Comparison of ENCODE assay signal across 24 cellular contexts in genomic region chr10:48970654-48971053, GRCh38. TPM values are rescaled to one million over a fixed set of nuclear protein-coding genes. Genes with fewer than 3 reads are reported as not detected.
DNase-seq lines count a peak whose midpoint lies in the region; ATAC-seq and TF ChIP-seq lines count a peak whose summit lies in the region.
"Had no signal": no experiment of that assay in that cellular context is flagged by ENCODE, and none has a peak within 500 bp of the region (broad histone marks: within the 10 kb centered on the region; RNA-seq: fewer than 3 reads in every experiment).

No MANE protein-coding gene starts in this region.

- H3K27ac Mint-ChIP-seq in activated CD8-positive, alpha-beta T cell treated with anti-CD3 and anti-CD28 coated beads, Interleukin-2, amount 10 ng/mL, durations not matched to agents 7 days and 5 days: no peak overlapping the region
- H3K27ac Mint-ChIP-seq in activated CD8-positive, alpha-beta T cell treated with anti-CD3 and anti-CD28 coated beads for 36 hours: no peak overlapping the region
- H3K27ac Mint-ChIP-seq: CD14-positive monocyte; CD4-positive, alpha-beta memory T cell; CD4-positive, CD25-positive, alpha-beta regulatory T cell; CD8-positive, alpha-beta memory T cell had no signal

- no peaks in the 10 kb centered on the region for H3K9me3 Mint-ChIP-seq in activated CD8-positive, alpha-beta T cell treated with anti-CD3 and anti-CD28 coated beads, Interleukin-2, amount 10 ng/mL, durations not matched to agents 7 days and 5 days (ENCODE audit: insufficient read depth)
- H3K9me3 Mint-ChIP-seq in activated CD8-positive, alpha-beta T cell treated with anti-CD3 and anti-CD28 coated beads for 36 hours: no peaks in the 10 kb centered on the region
- H3K9me3 Mint-ChIP-seq: CD14-positive monocyte; CD4-positive, alpha-beta memory T cell; CD8-positive, alpha-beta memory T cell had no signal

- no peak overlapping the region for H3K9ac ChIP-seq in DND-41 (ENCODE audit: low read depth, low read length)
- H3K9ac ChIP-seq: BLaER1 had no signal

- H3K4me1 ChIP-seq in DND-41 (ENCODE audit: insufficient read depth, low read length): no peaks in the 10 kb centered on the region
- no peaks in the 10 kb centered on the region for H3K4me1 ChIP-seq in osteoblast (ENCODE audit: insufficient read depth, low read length)
- H3K4me1 ChIP-seq: BE2C, BLaER1 had no signal

- DNase-seq in activated CD8-positive, alpha-beta T cell treated with anti-CD3 and anti-CD28 coated beads, Interleukin-2, amount 10 ng/mL, durations not matched to agents 7 days and 5 days: peak; percentile 22
- no peak for DNase-seq in activated CD8-positive, alpha-beta T cell treated with anti-CD3 and anti-CD28 coated beads for 36 hours
- DNase-seq in DND-41 (peak; percentile 35), osteoblast (ENCODE audit: insufficient read length, low spot score, missing footprints) (peak; percentile 14), MV-4-11 (lab: John Stamatoyannopoulos, UW) (no peak)
- DNase-seq in Jurkat, Clone E6-1 (ENCODE audit: low read depth, low spot score): peak; percentile 72
- no peak for DNase-seq in activated T-cell treated with anti-CD3 and anti-CD28 coated beads, Interleukin-2, amount 50 U/mL, for 48 hours
- DNase-seq: 8988T; ACHN; BE2C; C1 segment of cervical spinal cord; CD4-positive, alpha-beta memory T cell; CD8-positive, alpha-beta memory T cell; COR-L47; DMS 273 treated with DMSO at 0.1 percent for 48 hours; DMS153; DMS53; DMS79; GF-D8 had no signal

- H3K4me3 ChIP-seq in DND-41 (ENCODE audit: low read depth in 1 of 2, low read length in 2 of 2) (no peak overlapping the region), osteoblast (ENCODE audit: insufficient read depth, low read length) (no peak overlapping the region)
- H3K4me3 ChIP-seq in Jurkat, Clone E6-1 (ENCODE audit: low read length): no peak overlapping the region
- H3K4me3 ChIP-seq: BLaER1 had no signal

- no peak overlapping the region for H3K4me3 Mint-ChIP-seq in activated CD8-positive, alpha-beta T cell treated with anti-CD3 and anti-CD28 coated beads, Interleukin-2, amount 10 ng/mL, durations not matched to agents 7 days and 5 days
- no peak overlapping the region for H3K4me3 Mint-ChIP-seq in activated CD8-positive, alpha-beta T cell treated with anti-CD3 and anti-CD28 coated beads for 36 hours
- H3K4me3 Mint-ChIP-seq: CD14-positive monocyte; CD4-positive, alpha-beta memory T cell; CD4-positive, CD25-positive, alpha-beta regulatory T cell; CD8-positive, alpha-beta memory T cell had no signal

- H4K20me1 ChIP-seq in DND-41 (ENCODE audit: insufficient read depth, low read length) (no peaks in the 10 kb centered on the region), osteoblast (ENCODE audit: insufficient read depth, low read length) (no peaks in the 10 kb centered on the region)
- H4K20me1 ChIP-seq: BLaER1 had no signal

- peaks cover 4% of the 10 kb centered on the region for H3K27me3 ChIP-seq in DND-41 (ENCODE audit: insufficient read depth, low read length, poor library complexity)
- peaks cover 11% of the 10 kb centered on the region for H3K27me3 ChIP-seq in osteoblast (ENCODE audit: insufficient read depth, low read length)
- H3K27me3 ChIP-seq: BE2C, BLaER1 had no signal

- H3K79me2 ChIP-seq in DND-41 (ENCODE audit: insufficient read depth, low read length): no peaks in the 10 kb centered on the region
- H3K79me2 ChIP-seq in osteoblast (ENCODE audit: insufficient read depth, low read length): no peaks in the 10 kb centered on the region

- H3K4me2 ChIP-seq in DND-41 (ENCODE audit: insufficient read depth, low read length) (no peak overlapping the region), osteoblast (ENCODE audit: insufficient read depth, low read length) (no peak overlapping the region)
- H3K4me2 ChIP-seq: BLaER1 had no signal

- intact Hi-C loops in activated CD8-positive, alpha-beta T cell treated with anti-CD3 and anti-CD28 coated beads for 36 hours (cut with micrococcal nuclease): no loop called here

- H3K9me3 ChIP-seq in DND-41 (ENCODE audit: insufficient read depth, low read length, severe bottlenecking) (no peaks in the 10 kb centered on the region), osteoblast (ENCODE audit: low read depth, low read length) (no peaks in the 10 kb centered on the region)
- H3K9me3 ChIP-seq: BE2C had no signal

- H3K27me3 Mint-ChIP-seq in activated CD8-positive, alpha-beta T cell treated with anti-CD3 and anti-CD28 coated beads, Interleukin-2, amount 10 ng/mL, durations not matched to agents 7 days and 5 days (ENCODE audit: low read depth): peaks cover 12% of the 10 kb centered on the region
- no peaks in the 10 kb centered on the region for H3K27me3 Mint-ChIP-seq in activated CD8-positive, alpha-beta T cell treated with anti-CD3 and anti-CD28 coated beads for 36 hours
- H3K27me3 Mint-ChIP-seq: CD4-positive, CD25-positive, alpha-beta regulatory T cell had no signal

- no peaks in the 10 kb centered on the region for H3K36me3 Mint-ChIP-seq in activated CD8-positive, alpha-beta T cell treated with anti-CD3 and anti-CD28 coated beads, Interleukin-2, amount 10 ng/mL, durations not matched to agents 7 days and 5 days (ENCODE audit: low read depth)
- no peaks in the 10 kb centered on the region for H3K36me3 Mint-ChIP-seq in activated CD8-positive, alpha-beta T cell treated with anti-CD3 and anti-CD28 coated beads for 36 hours (ENCODE audit: low read depth)
- H3K36me3 Mint-ChIP-seq: CD4-positive, alpha-beta memory T cell; CD4-positive, CD25-positive, alpha-beta regulatory T cell; CD8-positive, alpha-beta memory T cell had no signal

- no peak overlapping the region for H2AFZ ChIP-seq in DND-41 (ENCODE audit: low read depth, low read length)
- no peak overlapping the region for H2AFZ ChIP-seq in osteoblast (ENCODE audit: low read length)

- H3K4me1 Mint-ChIP-seq in activated CD8-positive, alpha-beta T cell treated with anti-CD3 and anti-CD28 coated beads, Interleukin-2, amount 10 ng/mL, durations not matched to agents 7 days and 5 days (ENCODE audit: low read depth): peaks cover 8% of the 10 kb centered on the region
- H3K4me1 Mint-ChIP-seq in activated CD8-positive, alpha-beta T cell treated with anti-CD3 and anti-CD28 coated beads for 36 hours (ENCODE audit: low read depth): no peaks in the 10 kb centered on the region
- H3K4me1 Mint-ChIP-seq: CD14-positive monocyte; CD4-positive, alpha-beta memory T cell; CD8-positive, alpha-beta memory T cell had no signal

- CTCF ChIA-PET in activated CD8-positive, alpha-beta T cell treated with anti-CD3 and anti-CD28 coated beads, Interleukin-2, amount 10 ng/mL, durations not matched to agents 7 days and 5 days (lab: Charles Lee): no interaction called here
- CTCF ChIA-PET in activated CD8-positive, alpha-beta T cell treated with anti-CD3 and anti-CD28 coated beads for 36 hours (lab: Charles Lee): no interaction called here

- H3K36me3 ChIP-seq in DND-41 (ENCODE audit: insufficient read depth, low read length): no peaks in the 10 kb centered on the region
- H3K36me3 ChIP-seq in osteoblast (ENCODE audit: insufficient read depth, low read length): no peaks in the 10 kb centered on the region
- H3K36me3 ChIP-seq: BE2C had no signal

- POLR2A ChIA-PET in activated CD8-positive, alpha-beta T cell treated with anti-CD3 and anti-CD28 coated beads, Interleukin-2, amount 10 ng/mL, durations not matched to agents 7 days and 5 days (lab: Charles Lee): no interaction called here
- POLR2A ChIA-PET in activated CD8-positive, alpha-beta T cell treated with anti-CD3 and anti-CD28 coated beads for 36 hours (lab: Charles Lee): interaction anchor here (0.6 kb wide), 1 partner anchor 899 kb away, joined by 3 read pairs; no protein-coding TSS in a partner anchor

- no peak for ATAC-seq in activated CD8-positive, alpha-beta T cell treated with anti-CD3 and anti-CD28 coated beads, Interleukin-2, amount 10 ng/mL, durations not matched to agents 7 days and 5 days
- no peak for ATAC-seq in activated CD8-positive, alpha-beta T cell treated with anti-CD3 and anti-CD28 coated beads for 36 hours
- ATAC-seq in DND-41 (ENCODE audit: insufficient read depth, low read depth): peak; percentile 83

- TF ChIP-seq CTCF in activated CD8-positive, alpha-beta T cell treated with anti-CD3 and anti-CD28 coated beads for 36 hours (IDR thresholded peaks at IDR 0.05): no peak
- TF ChIP-seq CTCF in DND-41 (IDR thresholded peaks at IDR 0.05; ENCODE audit: borderline replicate concordance, extremely low read depth, low read length, poor library complexity, severe bottlenecking) (no peak), osteoblast (IDR thresholded peaks at IDR 0.05; ENCODE audit: extremely low read depth, low read depth, low read length) (no peak)

- H3K27ac ChIP-seq in DND-41 (ENCODE audit: low read length) (no peak overlapping the region), osteoblast (ENCODE audit: low read depth, low read length) (no peak overlapping the region)
- H3K27ac ChIP-seq: BLaER1 had no signal

RNA-seq across cellular contexts. Expression of gene LRRC18, which starts 31.0 kb away (rescaled TPM):
- total RNA-seq in activated CD8-positive, alpha-beta T cell treated with anti-CD3 and anti-CD28 coated beads, Interleukin-2, amount 10 ng/mL, durations not matched to agents 7 days and 5 days: under 1 TPM in 1 of 2 experiments, not detected in 1; 0.16 TPM
- total RNA-seq in activated CD8-positive, alpha-beta T cell treated with anti-CD3 and anti-CD28 coated beads for 36 hours: not detected
- 1.6 TPM for polyA plus RNA-seq in Jurkat, Clone E6-1 (2012; ENCODE audit: insufficient read depth, insufficient read length)
- not detected in 2 replicates for total RNA-seq in osteoblast
- total RNA-seq: A673; CD4-positive, alpha-beta memory T cell; CD4-positive, CD25-positive, alpha-beta regulatory T cell; CD8-positive, alpha-beta memory T cell had no signal
- polyA plus RNA-seq: AG04450; CD14-positive monocyte; CD4-positive, alpha-beta memory T cell; CD4-positive, CD25-positive, alpha-beta regulatory T cell; CD8-positive, alpha-beta memory T cell had no signal

Comparison
In these comparisons a context has a peak if more than half of its experiments do, and no peak if none do; other contexts are left out.
1. DNase-seq: peak in activated CD8-positive, alpha-beta T cell treated with anti-CD3 and anti-CD28 coated beads, Interleukin-2, amount 10 ng/mL, durations not matched to agents 7 days and 5 days (single experiment), DND-41 (single experiment), Jurkat, Clone E6-1 (single experiment) and osteoblast (single experiment); none in activated CD8-positive, alpha-beta T cell treated with anti-CD3 and anti-CD28 coated beads for 36 hours (single experiment), MV-4-11 (single experiment) and activated T-cell treated with anti-CD3 and anti-CD28 coated beads, Interleukin-2, amount 50 U/mL, for 48 hours (0 of 2).